15 cellular contexts compared by ENCODE assay signal in genomic region chr17:40089085-40089895, GRCh38. TPM values are rescaled to one million over a fixed set of nuclear protein-coding genes. Genes with fewer than 3 reads are reported as not detected.
A peak's percentile ranks its signal among the peaks of the same experiment; 100 is the strongest.
DNase-seq lines count a peak whose midpoint lies in the region; ATAC-seq and TF ChIP-seq lines count a peak whose summit lies in the region.
"Had no signal": no experiment of that assay in that cellular context is flagged by ENCODE, and none has a peak within 500 bp of the region (broad histone marks: within the 10 kb centered on the region; RNA-seq: fewer than 3 reads in every experiment).

No MANE protein-coding gene starts in this region.

- H3K27me3 Mint-ChIP-seq in activated CD8-positive, alpha-beta T cell treated with anti-CD3 and anti-CD28 coated beads for 36 hours = no peaks in the 10 kb centered on the region
- H3K27me3 Mint-ChIP-seq in activated CD8-positive, alpha-beta T cell treated with anti-CD3 and anti-CD28 coated beads, Interleukin-2, amount 10 ng/mL, durations not matched to agents 7 days and 5 days (ENCODE audit: low read depth) = no peaks in the 10 kb centered on the region
- no peaks in the 10 kb centered on the region for H3K27me3 Mint-ChIP-seq in naive thymus-derived CD4-positive, alpha-beta T cell

- H3K9me3 ChIP-seq in ascending aorta (no peaks in the 10 kb centered on the region), thoracic aorta (no peaks in the 10 kb centered on the region)
- no peaks in the 10 kb centered on the region for H3K9me3 ChIP-seq in naive thymus-derived CD4-positive, alpha-beta T cell (ENCODE audit: control insufficient read depth in 2 of 3, low read length in 3 of 3)

- H3K27ac ChIP-seq in ascending aorta (peak overlapping the region; percentile 91 to 99), thoracic aorta (peak overlapping the region; percentile 64 to 68)
- no peak overlapping the region for H3K27ac ChIP-seq in naive thymus-derived CD4-positive, alpha-beta T cell (ENCODE audit: low read depth, low read length)

- intact Hi-C loops in activated CD8-positive, alpha-beta T cell treated with anti-CD3 and anti-CD28 coated beads for 36 hours (cut with micrococcal nuclease) = no loop called here
- intact Hi-C loops in ascending aorta (cut with DNase I) = loop anchor here (5.0 kb wide), 1 partner anchor 77 kb away; no protein-coding TSS in a partner anchor
- intact Hi-C loops in naive thymus-derived CD4-positive, alpha-beta T cell (cut with micrococcal nuclease) = no loop called here

- CTCF ChIA-PET in activated CD8-positive, alpha-beta T cell treated with anti-CD3 and anti-CD28 coated beads for 36 hours (lab: Charles Lee) = interaction anchor here (1.1 to 1.6 kb wide), 3 partner anchors 9 to 15 kb away, joined by 3 to 9 read pairs (median 8); no protein-coding TSS in a partner anchor
- CTCF ChIA-PET in activated CD8-positive, alpha-beta T cell treated with anti-CD3 and anti-CD28 coated beads, Interleukin-2, amount 10 ng/mL, durations not matched to agents 7 days and 5 days (lab: Charles Lee) = interaction anchor here (1.2 to 1.7 kb wide), 3 partner anchors 14 to 76 kb away, joined by 5 to 7 read pairs (median 5); no protein-coding TSS in a partner anchor
- CTCF ChIA-PET in naive thymus-derived CD4-positive, alpha-beta T cell (lab: Charles Lee) = interaction anchor here (1.1 to 1.7 kb wide), 3 partner anchors 13 to 76 kb away, joined by 4 to 11 read pairs (median 8); no protein-coding TSS in a partner anchor

- H3K36me3 ChIP-seq in ascending aorta = peaks cover 73 to 81% of the 10 kb centered on the region in 2 donors
- H3K36me3 ChIP-seq in naive thymus-derived CD4-positive, alpha-beta T cell (ENCODE audit: control insufficient read depth in 2 of 3, insufficient read depth in 3 of 3, low read length in 3 of 3) = peaks cover 4 to 95% (median 46%) of the 10 kb centered on the region in 3 experiments
- H3K36me3 ChIP-seq in thoracic aorta = peaks cover 59% of the 10 kb centered on the region

- H3K27me3 ChIP-seq in ascending aorta (no peaks in the 10 kb centered on the region), thoracic aorta (replicated peaks; ENCODE audit: insufficient read depth) (no peaks in the 10 kb centered on the region)
- no peaks in the 10 kb centered on the region for H3K27me3 ChIP-seq in naive thymus-derived CD4-positive, alpha-beta T cell (ENCODE audit: control insufficient read depth in 2 of 2, insufficient read depth in 2 of 2, low read length in 2 of 2)

- no peak for DNase-seq in activated CD8-positive, alpha-beta T cell treated with anti-CD3 and anti-CD28 coated beads for 36 hours
- no peak for DNase-seq in activated CD8-positive, alpha-beta T cell treated with anti-CD3 and anti-CD28 coated beads, Interleukin-2, amount 10 ng/mL, durations not matched to agents 7 days and 5 days
- DNase-seq in ascending aorta (ENCODE audit: low spot score in 2 of 2) (no peak), thoracic aorta (ENCODE audit: low spot score) (no peak), NK-92 (lab: John Stamatoyannopoulos, UW; ENCODE audit: unreplicated experiment) (no peak)
- DNase-seq in naive thymus-derived CD4-positive, alpha-beta T cell = no peak
- DNase-seq in activated CD8-positive, alpha-beta memory T cell treated with anti-CD3 and anti-CD28 coated beads for 24 hours = no peak
- DNase-seq: activated CD4-positive, alpha-beta T cell treated with anti-CD3 and anti-CD28 coated beads for 1 hour; NCI-H2029 treated with DMSO at 0.1 percent for 48 hours; NCI-H82; stimulated activated CD4-positive, alpha-beta T cell treated with anti-CD3 and anti-CD28 coated beads, Interleukin-4, amount 100 ng/mL, for 24 hours had no signal

- H3K27ac Mint-ChIP-seq in activated CD8-positive, alpha-beta T cell treated with anti-CD3 and anti-CD28 coated beads for 36 hours = peak overlapping the region; percentile 67
- H3K27ac Mint-ChIP-seq in activated CD8-positive, alpha-beta T cell treated with anti-CD3 and anti-CD28 coated beads, Interleukin-2, amount 10 ng/mL, durations not matched to agents 7 days and 5 days = no peak overlapping the region
- peak overlapping the region in 6 of 9 donors; percentile 41 to 87 (median 60) for H3K27ac Mint-ChIP-seq in naive thymus-derived CD4-positive, alpha-beta T cell
- H3K27ac Mint-ChIP-seq: GM23338 had no signal

- H3K4me3 Mint-ChIP-seq in activated CD8-positive, alpha-beta T cell treated with anti-CD3 and anti-CD28 coated beads for 36 hours = no peak overlapping the region
- no peak overlapping the region for H3K4me3 Mint-ChIP-seq in activated CD8-positive, alpha-beta T cell treated with anti-CD3 and anti-CD28 coated beads, Interleukin-2, amount 10 ng/mL, durations not matched to agents 7 days and 5 days
- H3K4me3 Mint-ChIP-seq in naive thymus-derived CD4-positive, alpha-beta T cell = no peak overlapping the region
- H3K4me3 Mint-ChIP-seq: CD14-positive monocyte; GM23338; T-helper 1 cell treated with Interleukin-12 subunit alpha and Interleukin-12 subunit beta and Interleukin-4 antibody, amounts not matched to agents 30 μg/mL and 1 μg/mL, for 36 hours had no signal

- no peaks in the 10 kb centered on the region for H3K9me3 Mint-ChIP-seq in activated CD8-positive, alpha-beta T cell treated with anti-CD3 and anti-CD28 coated beads for 36 hours
- H3K9me3 Mint-ChIP-seq in activated CD8-positive, alpha-beta T cell treated with anti-CD3 and anti-CD28 coated beads, Interleukin-2, amount 10 ng/mL, durations not matched to agents 7 days and 5 days (ENCODE audit: insufficient read depth) = no peaks in the 10 kb centered on the region
- H3K9me3 Mint-ChIP-seq in naive thymus-derived CD4-positive, alpha-beta T cell = no peaks in the 10 kb centered on the region
- H3K9me3 Mint-ChIP-seq: CD14-positive monocyte; GM23338; T-helper 1 cell treated with Interleukin-12 subunit alpha and Interleukin-12 subunit beta and Interleukin-4 antibody, amounts not matched to agents 30 μg/mL and 1 μg/mL, for 36 hours had no signal

- H3K36me3 Mint-ChIP-seq in activated CD8-positive, alpha-beta T cell treated with anti-CD3 and anti-CD28 coated beads for 36 hours (ENCODE audit: low read depth) = peaks cover 16% of the 10 kb centered on the region
- H3K36me3 Mint-ChIP-seq in activated CD8-positive, alpha-beta T cell treated with anti-CD3 and anti-CD28 coated beads, Interleukin-2, amount 10 ng/mL, durations not matched to agents 7 days and 5 days (ENCODE audit: low read depth) = peaks cover 10% of the 10 kb centered on the region
- H3K36me3 Mint-ChIP-seq in naive thymus-derived CD4-positive, alpha-beta T cell = peaks cover 14 to 41% (median 30%) of the 10 kb centered on the region in 5 donors

- H3K4me3 ChIP-seq in ascending aorta (no peak overlapping the region), thoracic aorta (no peak overlapping the region)
- H3K4me3 ChIP-seq in naive thymus-derived CD4-positive, alpha-beta T cell (ENCODE audit: low read length) = no peak overlapping the region
- H3K4me3 ChIP-seq: GM23338 had no signal

- POLR2A ChIA-PET in activated CD8-positive, alpha-beta T cell treated with anti-CD3 and anti-CD28 coated beads for 36 hours (lab: Charles Lee) = interaction anchor here (1.5 to 1.6 kb wide), 2 partner anchors 8 to 14 kb away, joined by 4 to 5 read pairs; no protein-coding TSS in a partner anchor
- POLR2A ChIA-PET in activated CD8-positive, alpha-beta T cell treated with anti-CD3 and anti-CD28 coated beads, Interleukin-2, amount 10 ng/mL, durations not matched to agents 7 days and 5 days (lab: Charles Lee) = interaction anchor here (1.2 to 1.3 kb wide), 2 partner anchors 13 to 33 kb away, joined by 3 to 5 read pairs; no protein-coding TSS in a partner anchor
- POLR2A ChIA-PET in naive thymus-derived CD4-positive, alpha-beta T cell (lab: Charles Lee) = interaction anchor here (1.0 to 2.4 kb wide), 6 partner anchors 10 to 24 kb away, joined by 3 to 8 read pairs (median 6); no protein-coding TSS in a partner anchor

- peaks cover 5 to 43% of the 10 kb centered on the region in 2 donors for H3K4me1 ChIP-seq in ascending aorta
- H3K4me1 ChIP-seq in naive thymus-derived CD4-positive, alpha-beta T cell (ENCODE audit: control insufficient read depth in 2 of 2, insufficient read depth in 2 of 2, low read length in 2 of 2) = peaks cover 0 to 6% of the 10 kb centered on the region in 2 donors
- H3K4me1 ChIP-seq in thoracic aorta (ENCODE audit: control insufficient read depth in 1 of 2, low read depth in 2 of 2) = peaks cover 20 to 59% of the 10 kb centered on the region in 2 donors

- no peak for TF ChIP-seq POLR2A in GM18505 (IDR thresholded peaks at IDR 0.05; ENCODE audit: borderline replicate concordance, extremely low read depth, insufficient read depth, insufficient read length)

- H3K4me1 Mint-ChIP-seq in activated CD8-positive, alpha-beta T cell treated with anti-CD3 and anti-CD28 coated beads for 36 hours (ENCODE audit: low read depth) = peaks cover 15% of the 10 kb centered on the region
- H3K4me1 Mint-ChIP-seq in activated CD8-positive, alpha-beta T cell treated with anti-CD3 and anti-CD28 coated beads, Interleukin-2, amount 10 ng/mL, durations not matched to agents 7 days and 5 days (ENCODE audit: low read depth) = peaks cover 9% of the 10 kb centered on the region
- peaks cover 13 to 47% (median 23%) of the 10 kb centered on the region in 7 donors for H3K4me1 Mint-ChIP-seq in naive thymus-derived CD4-positive, alpha-beta T cell

- ATAC-seq in activated CD8-positive, alpha-beta T cell treated with anti-CD3 and anti-CD28 coated beads for 36 hours = no peak
- ATAC-seq in activated CD8-positive, alpha-beta T cell treated with anti-CD3 and anti-CD28 coated beads, Interleukin-2, amount 10 ng/mL, durations not matched to agents 7 days and 5 days = no peak
- no peak for ATAC-seq in naive thymus-derived CD4-positive, alpha-beta T cell
- no peak for ATAC-seq in thoracic aorta (ENCODE audit: insufficient number of reproducible peaks, low FRiP score, low read depth)
- no peak for ATAC-seq in GM18505 (IDR thresholded peaks at IDR 0.05; ENCODE audit: unreplicated experiment)
- ATAC-seq: GM23338 had no signal

- no peak for TF ChIP-seq CTCF in activated CD8-positive, alpha-beta T cell treated with anti-CD3 and anti-CD28 coated beads for 36 hours (IDR thresholded peaks at IDR 0.05)
- no peak for TF ChIP-seq CTCF in ascending aorta (IDR thresholded peaks at IDR 0.05)
- no peak for TF ChIP-seq CTCF in thoracic aorta (IDR thresholded peaks at IDR 0.05)

RNA-seq across cellular contexts. Expression of gene NR1D1, which starts 11.1 kb away (rescaled TPM):
- 1 to 10 TPM; 6.0 to 6.5 TPM for total RNA-seq in activated CD8-positive, alpha-beta T cell treated with anti-CD3 and anti-CD28 coated beads for 36 hours
- total RNA-seq in activated CD8-positive, alpha-beta T cell treated with anti-CD3 and anti-CD28 coated beads, Interleukin-2, amount 10 ng/mL, durations not matched to agents 7 days and 5 days = 1 to 10 TPM; 4.1 to 4.9 TPM
- total RNA-seq in ascending aorta (0.43 TPM), thoracic aorta (10 to 100 TPM; 10.3 to 29.1 TPM)
- 10 to 100 TPM in 4 of 5 experiments, 1 to 10 TPM in 1; 3.6 to 34.2 (median 17.3) TPM for total RNA-seq in naive thymus-derived CD4-positive, alpha-beta T cell
- polyA plus RNA-seq in naive thymus-derived CD4-positive, alpha-beta T cell = 10 to 100 TPM in 1 of 2 donors, 1 to 10 TPM in 1; 4.7 to 11.2 TPM

RNA-seq across cellular contexts. Expression of gene THRA, which starts 26.5 kb away (rescaled TPM):
- 10 to 100 TPM; 11.1 to 13.8 TPM for total RNA-seq in activated CD8-positive, alpha-beta T cell treated with anti-CD3 and anti-CD28 coated beads for 36 hours
- total RNA-seq in activated CD8-positive, alpha-beta T cell treated with anti-CD3 and anti-CD28 coated beads, Interleukin-2, amount 10 ng/mL, durations not matched to agents 7 days and 5 days = 1 to 10 TPM; 8.7 to 9.7 TPM
- total RNA-seq in ascending aorta (35.4 TPM), thoracic aorta (10 to 100 TPM; 64.8 to 75.0 TPM)
- total RNA-seq in naive thymus-derived CD4-positive, alpha-beta T cell = 10 to 100 TPM in 4 of 5 experiments, 1 to 10 TPM in 1; 3.2 to 55.9 (median 48.4) TPM
- polyA plus RNA-seq in naive thymus-derived CD4-positive, alpha-beta T cell = 10 to 100 TPM; 17.7 to 26.2 TPM

RNA-seq across cellular contexts. Expression of gene MSL1, which starts 32.5 kb away (rescaled TPM):
- total RNA-seq in activated CD8-positive, alpha-beta T cell treated with anti-CD3 and anti-CD28 coated beads for 36 hours = 10 to 100 TPM; 69.0 to 70.1 TPM
- 10 to 100 TPM; 80.5 to 83.2 TPM for total RNA-seq in activated CD8-positive, alpha-beta T cell treated with anti-CD3 and anti-CD28 coated beads, Interleukin-2, amount 10 ng/mL, durations not matched to agents 7 days and 5 days
- total RNA-seq in ascending aorta (82.5 TPM), thoracic aorta (100 to 1,000 TPM in 1 of 2 donors, 10 to 100 TPM in 1; 69.3 to 107 TPM)
- 100 to 1,000 TPM in 4 of 5 experiments, 10 to 100 TPM in 1; 97.0 to 145 (median 113) TPM for total RNA-seq in naive thymus-derived CD4-positive, alpha-beta T cell
- 10 to 100 TPM in 1 of 2 donors, 1 to 10 TPM in 1; 8.0 to 11.3 TPM for polyA plus RNA-seq in naive thymus-derived CD4-positive, alpha-beta T cell

RNA-seq across cellular contexts. Expression of gene MED24, which starts 35.1 kb away (rescaled TPM):
- total RNA-seq in activated CD8-positive, alpha-beta T cell treated with anti-CD3 and anti-CD28 coated beads for 36 hours = 10 to 100 TPM; 90.2 to 96.4 TPM
- total RNA-seq in activated CD8-positive, alpha-beta T cell treated with anti-CD3 and anti-CD28 coated beads, Interleukin-2, amount 10 ng/mL, durations not matched to agents 7 days and 5 days = 10 to 100 TPM; 93.4 to 96.7 TPM
- total RNA-seq in ascending aorta (176 TPM), thoracic aorta (10 to 100 TPM; 72.0 to 82.9 TPM)
- total RNA-seq in naive thymus-derived CD4-positive, alpha-beta T cell = 100 to 1,000 TPM in 1 of 5 experiments, 10 to 100 TPM in 4; 82.9 to 103 (median 91.4) TPM
- 10 to 100 TPM; 46.7 to 62.7 TPM for polyA plus RNA-seq in naive thymus-derived CD4-positive, alpha-beta T cell

RNA-seq across cellular contexts. Expression of gene CASC3, which starts 51.0 kb away (rescaled TPM):
- total RNA-seq in activated CD8-positive, alpha-beta T cell treated with anti-CD3 and anti-CD28 coated beads for 36 hours = 10 to 100 TPM; 75.1 to 75.6 TPM
- total RNA-seq in activated CD8-positive, alpha-beta T cell treated with anti-CD3 and anti-CD28 coated beads, Interleukin-2, amount 10 ng/mL, durations not matched to agents 7 days and 5 days = 10 to 100 TPM; 66.2 to 67.7 TPM
- total RNA-seq in ascending aorta = 48.9 TPM
- 100 to 1,000 TPM in 4 of 5 experiments, 10 to 100 TPM in 1; 93.4 to 160 (median 144) TPM for total RNA-seq in naive thymus-derived CD4-positive, alpha-beta T cell
- 10 to 100 TPM; 43.5 to 51.5 TPM for polyA plus RNA-seq in naive thymus-derived CD4-positive, alpha-beta T cell
- 100 to 1,000 TPM in 1 of 2 donors, 10 to 100 TPM in 1; 81.8 to 108 TPM for total RNA-seq in thoracic aorta
